In the genomic region with DNA sequence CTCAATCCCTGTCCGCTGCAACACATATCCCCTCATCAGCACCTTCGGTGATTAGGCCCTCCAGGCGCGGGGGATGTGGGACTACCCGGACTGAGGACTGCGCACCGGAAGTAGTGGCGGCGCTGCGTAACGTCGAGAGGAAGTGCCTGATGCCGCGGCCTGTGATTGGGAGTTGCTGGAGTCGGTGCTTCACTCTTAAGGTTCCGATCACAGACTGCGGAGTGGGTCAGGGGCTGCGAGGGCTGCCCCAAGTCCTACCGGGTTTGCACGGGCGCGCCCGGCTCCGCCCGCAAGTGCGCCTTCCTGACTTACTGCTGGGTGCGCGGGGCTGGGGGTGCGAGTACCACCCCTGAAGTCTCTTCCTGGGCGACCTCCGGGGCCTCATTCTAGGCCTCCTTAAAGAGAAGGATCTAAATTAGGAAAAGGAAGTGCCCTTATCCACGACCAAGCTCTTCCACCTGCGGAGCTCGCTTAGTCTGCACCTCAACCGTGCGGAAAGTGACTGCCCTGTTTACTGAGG, we compare ENCODE assay signal across 1 cellular context.
A peak's percentile ranks its signal among the peaks of the same experiment; 100 is the strongest.
TF ChIP-seq lines count a peak whose summit lies in the region.

A gene (plus strand): TSS at position 192 of the 520 bp plus-strand sequence. CDS start 1,822 bp downstream, outside the sequence.

TF ChIP-seq in K562, 482 proteins besides CTCF, POLR2A, EP300 and RAD21 (continued from another document and continues in another):
- TF ChIP-seq, protein P1, sequence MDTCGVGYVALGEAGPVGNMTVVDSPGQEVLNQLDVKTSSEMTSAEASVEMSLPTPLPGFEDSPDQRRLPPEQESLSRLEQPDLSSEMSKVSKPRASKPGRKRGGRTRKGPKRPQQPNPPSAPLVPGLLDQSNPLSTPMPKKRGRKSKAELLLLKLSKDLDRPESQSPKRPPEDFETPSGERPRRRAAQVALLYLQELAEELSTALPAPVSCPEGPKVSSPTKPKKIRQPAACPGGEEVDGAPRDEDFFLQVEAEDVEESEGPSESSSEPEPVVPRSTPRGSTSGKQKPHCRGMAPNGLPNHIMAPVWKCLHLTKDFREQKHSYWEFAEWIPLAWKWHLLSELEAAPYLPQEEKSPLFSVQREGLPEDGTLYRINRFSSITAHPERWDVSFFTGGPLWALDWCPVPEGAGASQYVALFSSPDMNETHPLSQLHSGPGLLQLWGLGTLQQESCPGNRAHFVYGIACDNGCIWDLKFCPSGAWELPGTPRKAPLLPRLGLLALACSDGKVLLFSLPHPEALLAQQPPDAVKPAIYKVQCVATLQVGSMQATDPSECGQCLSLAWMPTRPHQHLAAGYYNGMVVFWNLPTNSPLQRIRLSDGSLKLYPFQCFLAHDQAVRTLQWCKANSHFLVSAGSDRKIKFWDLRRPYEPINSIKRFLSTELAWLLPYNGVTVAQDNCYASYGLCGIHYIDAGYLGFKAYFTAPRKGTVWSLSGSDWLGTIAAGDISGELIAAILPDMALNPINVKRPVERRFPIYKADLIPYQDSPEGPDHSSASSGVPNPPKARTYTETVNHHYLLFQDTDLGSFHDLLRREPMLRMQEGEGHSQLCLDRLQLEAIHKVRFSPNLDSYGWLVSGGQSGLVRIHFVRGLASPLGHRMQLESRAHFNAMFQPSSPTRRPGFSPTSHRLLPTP (IDR thresholded peaks at IDR 0.05; ENCODE audit: borderline replicate concordance, extremely low read depth, insufficient read length), result no peak
- TF ChIP-seq CTBP1 (IDR thresholded peaks at IDR 0.05; ENCODE audit: borderline replicate concordance) (peak; percentile 79; the same call in 1 of the 2 replicates), NR2C2 (CRISPR knock-in tag; IDR thresholded peaks at IDR 0.05) (peak; percentile 46; the same call in 1 of the 2 replicates), NR2C2 (tag; IDR thresholded peaks at IDR 0.05) (peak; percentile 92), ZNF408 (CRISPR knock-in tag; IDR thresholded peaks at IDR 0.05; ENCODE audit: low read depth) (no peak), SRSF7 (optimal IDR thresholded peaks at IDR 0.05; ENCODE audit: low read depth, low read length) (no peak), TGIF2 (CRISPR knock-in tag; IDR thresholded peaks at IDR 0.05) (no peak), NUFIP1 (IDR thresholded peaks at IDR 0.05; ENCODE audit: partially characterized antibody) (no peak), COPS2 (conservative IDR thresholded peaks at IDR 0.05) (no peak), RCOR1 (IDR thresholded peaks at IDR 0.05; ENCODE audit: borderline replicate concordance in 1 of 2, low read depth in 2 of 2, low read length in 2 of 2) (peak; percentile 45 to 67; a peak in 3 of 4 replicates), PCBP2 (IDR thresholded peaks at IDR 0.05; ENCODE audit: low read depth, low read length, poor library complexity, severe bottlenecking) (no peak), DACH1 (IDR thresholded peaks at IDR 0.05; ENCODE audit: partially characterized antibody) (peak; percentile 6), CEBPB (tag; IDR thresholded peaks at IDR 0.05) (no peak), ZBTB7A (IDR thresholded peaks at IDR 0.05; ENCODE audit: borderline replicate concordance, control insufficient read depth, low read depth, low read length) (peak; percentile 58; the same call in 1 of the 2 replicates)
- TF ChIP-seq, protein P2, sequence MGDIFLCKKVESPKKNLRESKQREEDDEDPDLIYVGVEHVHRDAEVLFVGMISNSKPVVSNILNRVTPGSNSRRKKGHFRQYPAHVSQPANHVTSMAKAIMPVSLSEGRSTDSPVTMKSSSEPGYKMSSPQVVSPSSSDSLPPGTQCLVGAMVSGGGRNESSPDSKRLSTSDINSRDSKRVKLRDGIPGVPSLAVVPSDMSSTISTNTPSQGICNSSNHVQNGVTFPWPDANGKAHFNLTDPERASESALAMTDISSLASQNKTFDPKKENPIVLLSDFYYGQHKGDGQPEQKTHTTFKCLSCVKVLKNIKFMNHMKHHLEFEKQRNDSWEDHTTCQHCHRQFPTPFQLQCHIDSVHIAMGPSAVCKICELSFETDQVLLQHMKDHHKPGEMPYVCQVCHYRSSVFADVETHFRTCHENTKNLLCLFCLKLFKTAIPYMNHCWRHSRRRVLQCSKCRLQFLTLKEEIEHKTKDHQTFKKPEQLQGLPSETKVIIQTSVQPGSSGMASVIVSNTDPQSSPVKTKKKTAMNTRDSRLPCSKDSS (IDR thresholded peaks at IDR 0.05; ENCODE audit: low read depth, partially characterized antibody), result no peak
- TF ChIP-seq, protein P3, sequence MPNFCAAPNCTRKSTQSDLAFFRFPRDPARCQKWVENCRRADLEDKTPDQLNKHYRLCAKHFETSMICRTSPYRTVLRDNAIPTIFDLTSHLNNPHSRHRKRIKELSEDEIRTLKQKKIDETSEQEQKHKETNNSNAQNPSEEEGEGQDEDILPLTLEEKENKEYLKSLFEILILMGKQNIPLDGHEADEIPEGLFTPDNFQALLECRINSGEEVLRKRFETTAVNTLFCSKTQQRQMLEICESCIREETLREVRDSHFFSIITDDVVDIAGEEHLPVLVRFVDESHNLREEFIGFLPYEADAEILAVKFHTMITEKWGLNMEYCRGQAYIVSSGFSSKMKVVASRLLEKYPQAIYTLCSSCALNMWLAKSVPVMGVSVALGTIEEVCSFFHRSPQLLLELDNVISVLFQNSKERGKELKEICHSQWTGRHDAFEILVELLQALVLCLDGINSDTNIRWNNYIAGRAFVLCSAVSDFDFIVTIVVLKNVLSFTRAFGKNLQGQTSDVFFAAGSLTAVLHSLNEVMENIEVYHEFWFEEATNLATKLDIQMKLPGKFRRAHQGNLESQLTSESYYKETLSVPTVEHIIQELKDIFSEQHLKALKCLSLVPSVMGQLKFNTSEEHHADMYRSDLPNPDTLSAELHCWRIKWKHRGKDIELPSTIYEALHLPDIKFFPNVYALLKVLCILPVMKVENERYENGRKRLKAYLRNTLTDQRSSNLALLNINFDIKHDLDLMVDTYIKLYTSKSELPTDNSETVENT (CRISPR knock-in tag; IDR thresholded peaks at IDR 0.05), result peak; percentile 79; the same call in 1 of the 2 replicates
- TF ChIP-seq, protein P4, sequence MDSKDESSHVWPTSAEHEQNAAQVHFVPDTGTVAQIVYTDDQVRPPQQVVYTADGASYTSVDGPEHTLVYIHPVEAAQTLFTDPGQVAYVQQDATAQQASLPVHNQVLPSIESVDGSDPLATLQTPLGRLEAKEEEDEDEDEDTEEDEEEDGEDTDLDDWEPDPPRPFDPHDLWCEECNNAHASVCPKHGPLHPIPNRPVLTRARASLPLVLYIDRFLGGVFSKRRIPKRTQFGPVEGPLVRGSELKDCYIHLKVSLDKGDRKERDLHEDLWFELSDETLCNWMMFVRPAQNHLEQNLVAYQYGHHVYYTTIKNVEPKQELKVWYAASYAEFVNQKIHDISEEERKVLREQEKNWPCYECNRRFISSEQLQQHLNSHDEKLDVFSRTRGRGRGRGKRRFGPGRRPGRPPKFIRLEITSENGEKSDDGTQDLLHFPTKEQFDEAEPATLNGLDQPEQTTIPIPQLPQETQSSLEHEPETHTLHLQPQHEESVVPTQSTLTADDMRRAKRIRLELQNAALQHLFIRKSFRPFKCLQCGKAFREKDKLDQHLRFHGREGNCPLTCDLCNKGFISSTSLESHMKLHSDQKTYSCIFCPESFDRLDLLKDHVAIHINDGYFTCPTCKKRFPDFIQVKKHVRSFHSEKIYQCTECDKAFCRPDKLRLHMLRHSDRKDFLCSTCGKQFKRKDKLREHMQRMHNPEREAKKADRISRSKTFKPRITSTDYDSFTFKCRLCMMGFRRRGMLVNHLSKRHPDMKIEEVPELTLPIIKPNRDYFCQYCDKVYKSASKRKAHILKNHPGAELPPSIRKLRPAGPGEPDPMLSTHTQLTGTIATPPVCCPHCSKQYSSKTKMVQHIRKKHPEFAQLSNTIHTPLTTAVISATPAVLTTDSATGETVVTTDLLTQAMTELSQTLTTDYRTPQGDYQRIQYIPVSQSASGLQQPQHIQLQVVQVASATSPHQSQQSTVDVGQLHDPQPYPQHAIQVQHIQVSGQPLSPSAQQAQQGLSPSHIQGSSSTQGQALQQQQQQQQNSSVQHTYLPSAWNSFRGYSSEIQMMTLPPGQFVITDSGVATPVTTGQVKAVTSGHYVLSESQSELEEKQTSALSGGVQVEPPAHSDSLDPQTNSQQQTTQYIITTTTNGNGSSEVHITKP (IDR thresholded peaks at IDR 0.05; ENCODE audit: partially characterized antibody), result no peak
- TF ChIP-seq, protein P5, sequence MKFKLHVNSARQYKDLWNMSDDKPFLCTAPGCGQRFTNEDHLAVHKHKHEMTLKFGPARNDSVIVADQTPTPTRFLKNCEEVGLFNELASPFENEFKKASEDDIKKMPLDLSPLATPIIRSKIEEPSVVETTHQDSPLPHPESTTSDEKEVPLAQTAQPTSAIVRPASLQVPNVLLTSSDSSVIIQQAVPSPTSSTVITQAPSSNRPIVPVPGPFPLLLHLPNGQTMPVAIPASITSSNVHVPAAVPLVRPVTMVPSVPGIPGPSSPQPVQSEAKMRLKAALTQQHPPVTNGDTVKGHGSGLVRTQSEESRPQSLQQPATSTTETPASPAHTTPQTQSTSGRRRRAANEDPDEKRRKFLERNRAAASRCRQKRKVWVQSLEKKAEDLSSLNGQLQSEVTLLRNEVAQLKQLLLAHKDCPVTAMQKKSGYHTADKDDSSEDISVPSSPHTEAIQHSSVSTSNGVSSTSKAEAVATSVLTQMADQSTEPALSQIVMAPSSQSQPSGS (CRISPR knock-in tag; IDR thresholded peaks at IDR 0.05), result no peak
- TF ChIP-seq, protein P6, sequence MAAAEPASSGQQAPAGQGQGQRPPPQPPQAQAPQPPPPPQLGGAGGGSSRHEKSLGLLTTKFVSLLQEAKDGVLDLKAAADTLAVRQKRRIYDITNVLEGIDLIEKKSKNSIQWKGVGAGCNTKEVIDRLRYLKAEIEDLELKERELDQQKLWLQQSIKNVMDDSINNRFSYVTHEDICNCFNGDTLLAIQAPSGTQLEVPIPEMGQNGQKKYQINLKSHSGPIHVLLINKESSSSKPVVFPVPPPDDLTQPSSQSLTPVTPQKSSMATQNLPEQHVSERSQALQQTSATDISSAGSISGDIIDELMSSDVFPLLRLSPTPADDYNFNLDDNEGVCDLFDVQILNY (CRISPR knock-in tag; IDR thresholded peaks at IDR 0.05), result no peak
- TF ChIP-seq, protein P7, sequence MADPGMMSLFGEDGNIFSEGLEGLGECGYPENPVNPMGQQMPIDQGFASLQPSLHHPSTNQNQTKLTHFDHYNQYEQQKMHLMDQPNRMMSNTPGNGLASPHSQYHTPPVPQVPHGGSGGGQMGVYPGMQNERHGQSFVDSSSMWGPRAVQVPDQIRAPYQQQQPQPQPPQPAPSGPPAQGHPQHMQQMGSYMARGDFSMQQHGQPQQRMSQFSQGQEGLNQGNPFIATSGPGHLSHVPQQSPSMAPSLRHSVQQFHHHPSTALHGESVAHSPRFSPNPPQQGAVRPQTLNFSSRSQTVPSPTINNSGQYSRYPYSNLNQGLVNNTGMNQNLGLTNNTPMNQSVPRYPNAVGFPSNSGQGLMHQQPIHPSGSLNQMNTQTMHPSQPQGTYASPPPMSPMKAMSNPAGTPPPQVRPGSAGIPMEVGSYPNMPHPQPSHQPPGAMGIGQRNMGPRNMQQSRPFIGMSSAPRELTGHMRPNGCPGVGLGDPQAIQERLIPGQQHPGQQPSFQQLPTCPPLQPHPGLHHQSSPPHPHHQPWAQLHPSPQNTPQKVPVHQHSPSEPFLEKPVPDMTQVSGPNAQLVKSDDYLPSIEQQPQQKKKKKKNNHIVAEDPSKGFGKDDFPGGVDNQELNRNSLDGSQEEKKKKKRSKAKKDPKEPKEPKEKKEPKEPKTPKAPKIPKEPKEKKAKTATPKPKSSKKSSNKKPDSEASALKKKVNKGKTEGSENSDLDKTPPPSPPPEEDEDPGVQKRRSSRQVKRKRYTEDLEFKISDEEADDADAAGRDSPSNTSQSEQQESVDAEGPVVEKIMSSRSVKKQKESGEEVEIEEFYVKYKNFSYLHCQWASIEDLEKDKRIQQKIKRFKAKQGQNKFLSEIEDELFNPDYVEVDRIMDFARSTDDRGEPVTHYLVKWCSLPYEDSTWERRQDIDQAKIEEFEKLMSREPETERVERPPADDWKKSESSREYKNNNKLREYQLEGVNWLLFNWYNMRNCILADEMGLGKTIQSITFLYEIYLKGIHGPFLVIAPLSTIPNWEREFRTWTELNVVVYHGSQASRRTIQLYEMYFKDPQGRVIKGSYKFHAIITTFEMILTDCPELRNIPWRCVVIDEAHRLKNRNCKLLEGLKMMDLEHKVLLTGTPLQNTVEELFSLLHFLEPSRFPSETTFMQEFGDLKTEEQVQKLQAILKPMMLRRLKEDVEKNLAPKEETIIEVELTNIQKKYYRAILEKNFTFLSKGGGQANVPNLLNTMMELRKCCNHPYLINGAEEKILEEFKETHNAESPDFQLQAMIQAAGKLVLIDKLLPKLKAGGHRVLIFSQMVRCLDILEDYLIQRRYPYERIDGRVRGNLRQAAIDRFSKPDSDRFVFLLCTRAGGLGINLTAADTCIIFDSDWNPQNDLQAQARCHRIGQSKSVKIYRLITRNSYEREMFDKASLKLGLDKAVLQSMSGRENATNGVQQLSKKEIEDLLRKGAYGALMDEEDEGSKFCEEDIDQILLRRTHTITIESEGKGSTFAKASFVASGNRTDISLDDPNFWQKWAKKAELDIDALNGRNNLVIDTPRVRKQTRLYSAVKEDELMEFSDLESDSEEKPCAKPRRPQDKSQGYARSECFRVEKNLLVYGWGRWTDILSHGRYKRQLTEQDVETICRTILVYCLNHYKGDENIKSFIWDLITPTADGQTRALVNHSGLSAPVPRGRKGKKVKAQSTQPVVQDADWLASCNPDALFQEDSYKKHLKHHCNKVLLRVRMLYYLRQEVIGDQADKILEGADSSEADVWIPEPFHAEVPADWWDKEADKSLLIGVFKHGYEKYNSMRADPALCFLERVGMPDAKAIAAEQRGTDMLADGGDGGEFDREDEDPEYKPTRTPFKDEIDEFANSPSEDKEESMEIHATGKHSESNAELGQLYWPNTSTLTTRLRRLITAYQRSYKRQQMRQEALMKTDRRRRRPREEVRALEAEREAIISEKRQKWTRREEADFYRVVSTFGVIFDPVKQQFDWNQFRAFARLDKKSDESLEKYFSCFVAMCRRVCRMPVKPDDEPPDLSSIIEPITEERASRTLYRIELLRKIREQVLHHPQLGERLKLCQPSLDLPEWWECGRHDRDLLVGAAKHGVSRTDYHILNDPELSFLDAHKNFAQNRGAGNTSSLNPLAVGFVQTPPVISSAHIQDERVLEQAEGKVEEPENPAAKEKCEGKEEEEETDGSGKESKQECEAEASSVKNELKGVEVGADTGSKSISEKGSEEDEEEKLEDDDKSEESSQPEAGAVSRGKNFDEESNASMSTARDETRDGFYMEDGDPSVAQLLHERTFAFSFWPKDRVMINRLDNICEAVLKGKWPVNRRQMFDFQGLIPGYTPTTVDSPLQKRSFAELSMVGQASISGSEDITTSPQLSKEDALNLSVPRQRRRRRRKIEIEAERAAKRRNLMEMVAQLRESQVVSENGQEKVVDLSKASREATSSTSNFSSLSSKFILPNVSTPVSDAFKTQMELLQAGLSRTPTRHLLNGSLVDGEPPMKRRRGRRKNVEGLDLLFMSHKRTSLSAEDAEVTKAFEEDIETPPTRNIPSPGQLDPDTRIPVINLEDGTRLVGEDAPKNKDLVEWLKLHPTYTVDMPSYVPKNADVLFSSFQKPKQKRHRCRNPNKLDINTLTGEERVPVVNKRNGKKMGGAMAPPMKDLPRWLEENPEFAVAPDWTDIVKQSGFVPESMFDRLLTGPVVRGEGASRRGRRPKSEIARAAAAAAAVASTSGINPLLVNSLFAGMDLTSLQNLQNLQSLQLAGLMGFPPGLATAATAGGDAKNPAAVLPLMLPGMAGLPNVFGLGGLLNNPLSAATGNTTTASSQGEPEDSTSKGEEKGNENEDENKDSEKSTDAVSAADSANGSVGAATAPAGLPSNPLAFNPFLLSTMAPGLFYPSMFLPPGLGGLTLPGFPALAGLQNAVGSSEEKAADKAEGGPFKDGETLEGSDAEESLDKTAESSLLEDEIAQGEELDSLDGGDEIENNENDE (IDR thresholded peaks at IDR 0.05; ENCODE audit: low read depth, low read length), result no peak
- TF ChIP-seq, protein P8, sequence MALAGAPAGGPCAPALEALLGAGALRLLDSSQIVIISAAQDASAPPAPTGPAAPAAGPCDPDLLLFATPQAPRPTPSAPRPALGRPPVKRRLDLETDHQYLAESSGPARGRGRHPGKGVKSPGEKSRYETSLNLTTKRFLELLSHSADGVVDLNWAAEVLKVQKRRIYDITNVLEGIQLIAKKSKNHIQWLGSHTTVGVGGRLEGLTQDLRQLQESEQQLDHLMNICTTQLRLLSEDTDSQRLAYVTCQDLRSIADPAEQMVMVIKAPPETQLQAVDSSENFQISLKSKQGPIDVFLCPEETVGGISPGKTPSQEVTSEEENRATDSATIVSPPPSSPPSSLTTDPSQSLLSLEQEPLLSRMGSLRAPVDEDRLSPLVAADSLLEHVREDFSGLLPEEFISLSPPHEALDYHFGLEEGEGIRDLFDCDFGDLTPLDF (CRISPR knock-in tag; IDR thresholded peaks at IDR 0.05), result no peak
